1 cellular context compared by ENCODE assay signal in genomic region chr14:95481391-95482022, GRCh38.
TF ChIP-seq lines count a peak whose summit lies in the region.

No MANE protein-coding gene starts in this region.

TF ChIP-seq in H1, 55 proteins besides CTCF, POLR2A, EP300 and RAD21:
- TF ChIP-seq RNF2 (IDR thresholded peaks at IDR 0.05; ENCODE audit: borderline replicate concordance, low read depth, low read length, missing control alignments, poor library complexity, severe bottlenecking) (no peak), TAF1 (IDR thresholded peaks at IDR 0.05; ENCODE audit: low read depth, low read length) (no peak), SRF (IDR thresholded peaks at IDR 0.05; ENCODE audit: low read depth, low read length) (no peak), SIRT6 (IDR thresholded peaks at IDR 0.05; ENCODE audit: low read length) (no peak), SIX5 (IDR thresholded peaks at IDR 0.05; ENCODE audit: low read depth, low read length) (no peak), CBX8 (IDR thresholded peaks at IDR 0.05; ENCODE audit: borderline replicate concordance, low read depth, low read length) (no peak), TEAD4 (IDR thresholded peaks at IDR 0.05; ENCODE audit: low read depth, low read length) (no peak), KDM4A (IDR thresholded peaks at IDR 0.05; ENCODE audit: low read depth, low read length, severe bottlenecking) (no peak), SIN3A (conservative IDR thresholded peaks at IDR 0.05 in 1 of 2, IDR thresholded peaks at IDR 0.05 in 1 of 2; ENCODE audit: low read depth in 1 of 2, low read length in 2 of 2) (no peak), BCL11A (IDR thresholded peaks at IDR 0.05; ENCODE audit: low read depth in 2 of 2, low read length in 2 of 2) (no peak), CTBP2 (IDR thresholded peaks at IDR 0.05; ENCODE audit: borderline replicate concordance, insufficient read depth, insufficient read length, low read length) (no peak), E2F6 (IDR thresholded peaks at IDR 0.05) (no peak), BACH1 (IDR thresholded peaks at IDR 0.05; ENCODE audit: low read length) (no peak), KDM1A (IDR thresholded peaks at IDR 0.05; ENCODE audit: borderline replicate concordance, low read length) (no peak), NRF1 (IDR thresholded peaks at IDR 0.05; ENCODE audit: low read depth, low read length) (no peak), EGR1 (IDR thresholded peaks at IDR 0.05; ENCODE audit: borderline replicate concordance, low read depth, low read length) (no peak), SP2 (IDR thresholded peaks at IDR 0.05; ENCODE audit: low read length) (no peak), SP4 (IDR thresholded peaks at IDR 0.05; ENCODE audit: low read length) (no peak), BRCA1 (IDR thresholded peaks at IDR 0.05; ENCODE audit: low read depth, low read length) (no peak)
TF ChIP-seq in H1: peak in this region for 0.
